Comparison of ENCODE assay signal across 19 cellular contexts in the genomic region with DNA sequence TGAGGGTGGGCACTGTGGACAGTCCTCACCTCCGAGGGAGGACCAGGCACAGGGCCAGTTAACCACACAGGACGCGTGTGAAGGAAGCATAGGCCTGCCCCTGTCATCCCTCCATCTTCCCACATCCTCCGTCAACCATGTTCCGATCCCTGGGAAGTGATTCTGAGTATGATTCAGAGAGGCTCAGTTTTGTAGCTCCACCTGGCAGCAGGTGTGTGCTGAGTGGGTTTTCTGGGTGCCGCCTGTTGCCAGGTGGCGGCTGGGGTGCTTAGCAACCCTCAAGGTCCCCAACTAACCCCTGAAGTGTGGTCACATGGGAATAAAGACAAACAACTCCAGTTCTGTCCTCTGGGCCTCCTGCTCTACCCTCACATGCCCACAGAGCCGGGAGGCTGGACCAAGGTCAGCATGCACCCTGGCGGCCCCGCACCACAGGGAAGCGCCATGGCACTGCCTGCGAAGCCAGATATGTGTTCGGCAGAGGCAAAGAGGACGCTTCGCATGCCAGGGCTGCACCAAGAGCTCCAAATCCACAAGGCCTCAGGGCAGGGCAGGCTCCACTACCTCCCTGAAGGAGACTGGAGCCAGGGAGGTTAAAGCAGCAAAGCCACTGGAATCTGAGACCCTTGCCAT.
"Had no signal": no experiment of that assay in that cellular context is flagged by ENCODE, and none has a peak within 500 bp of the region (broad histone marks: within the 10 kb centered on the region; RNA-seq: fewer than 3 reads in every experiment).

No MANE protein-coding gene starts in this region.

- H3K36me3 ChIP-seq: upper lobe of right lung had no signal

- H2AFZ ChIP-seq: hepatocyte had no signal

- H3K9me3 ChIP-seq: upper lobe of right lung had no signal

- H3K27ac ChIP-seq: hepatocyte, upper lobe of right lung, WERI-Rb-1 had no signal

- H3K4me2 ChIP-seq: hepatocyte had no signal

- DNase-seq: activated CD4-positive, alpha-beta T cell treated with anti-CD3 and anti-CD28 coated beads, Interleukin-2, amount 10 ng/mL, durations not matched to agents 7 days and 5 days; activated CD4-positive, CD25-positive, alpha-beta regulatory T cell treated with anti-CD3 and anti-CD28 coated beads, Interleukin-2, amount 50 U/mL, for 72 hours; activated CD8-positive, alpha-beta memory T cell treated with anti-CD3 and anti-CD28 coated beads, Interleukin-2, amount 10 ng/mL, durations not matched to agents 7 days and 5 days; activated CD8-positive, alpha-beta T cell treated with anti-CD3 and anti-CD28 coated beads for 36 hours; activated effector memory CD4-positive, alpha-beta T cell treated with anti-CD3 and anti-CD28 coated beads, Interleukin-2, amount 50 U/mL, for 16 hours; activated naive CD4-positive, alpha-beta T cell treated with anti-CD3 and anti-CD28 coated beads, Interleukin-2, amount 10 ng/mL, durations not matched to agents 7 days and 5 days; activated T-cell treated with anti-CD3 and anti-CD28 coated beads for 4 hours; amygdala; dermis blood vessel endothelial cell; effector CD8-positive, alpha-beta T cell; erythroblast; foreskin fibroblast; immature natural killer cell; stimulated activated CD4-positive, alpha-beta T cell treated with anti-CD3 and anti-CD28 coated beads, Interleukin-4, amount 100 ng/mL, for 24 hours; stimulated activated naive CD8-positive, alpha-beta T cell treated with anti-CD3 and anti-CD28 coated beads, Interleukin-15, Interleukin-2, amounts not matched to agents 100 U/mL and 50 U/mL, for 24 hours; T-cell; upper lobe of right lung; WERI-Rb-1 had no signal

- H3K4me3 ChIP-seq: hepatocyte, upper lobe of right lung had no signal

- H3K27me3 ChIP-seq: hepatocyte, upper lobe of right lung had no signal

- ATAC-seq: activated CD8-positive, alpha-beta memory T cell treated with anti-CD3 and anti-CD28 coated beads, Interleukin-2, amount 10 ng/mL, durations not matched to agents 7 days and 5 days; activated CD8-positive, alpha-beta T cell treated with anti-CD3 and anti-CD28 coated beads for 36 hours; stimulated activated naive CD8-positive, alpha-beta T cell treated with anti-CD3 and anti-CD28 coated beads, Interleukin-15, Interleukin-2, amounts not matched to agents 100 U/mL and 50 U/mL, for 24 hours; T-cell; upper lobe of right lung had no signal

- H3K4me1 ChIP-seq: upper lobe of right lung had no signal
